20 cellular contexts compared by ENCODE assay signal in genomic region chr4:175035907-175036306, GRCh38.
DNase-seq lines count a peak whose midpoint lies in the region; ATAC-seq and TF ChIP-seq lines count a peak whose summit lies in the region.
"Had no signal": no experiment of that assay in that cellular context is flagged by ENCODE, and none has a peak within 500 bp of the region (broad histone marks: within the 10 kb centered on the region; RNA-seq: fewer than 3 reads in every experiment).

No MANE protein-coding gene starts in this region.

- no peaks in the 10 kb centered on the region for H3K4me1 Mint-ChIP-seq in type B pancreatic cell (ENCODE audit: unreplicated experiment)
- H3K4me1 Mint-ChIP-seq: immature natural killer cell, mesothelial cell of epicardium had no signal

- peaks cover 16% of the 10 kb centered on the region; the same call in 1 of the 2 replicates for H3K36me3 ChIP-seq in OCI-LY7 (ENCODE audit: insufficient read depth, low read length)
- H3K36me3 ChIP-seq: breast epithelium, gastrocnemius medialis, neutrophil, SJCRH30 had no signal

- no peaks in the 10 kb centered on the region for H4K20me1 ChIP-seq in OCI-LY7 (ENCODE audit: insufficient read depth, low read length)

- no peak overlapping the region for H3K4me3 Mint-ChIP-seq in type B pancreatic cell
- H3K4me3 Mint-ChIP-seq: activated CD8-positive, alpha-beta T cell treated with anti-CD3 and anti-CD28 coated beads, Interleukin-2, amount 10 ng/mL, durations not matched to agents 7 days and 5 days; effector memory CD8-positive, alpha-beta T cell; immature natural killer cell; mesothelial cell of epicardium had no signal

- no peak for TF ChIP-seq CTCF in OCI-LY7 (conservative IDR thresholded peaks at IDR 0.05; ENCODE audit: low read length)
- TF ChIP-seq CTCF in fibroblast of villous mesenchyme (IDR thresholded peaks at IDR 0.05; ENCODE audit: insufficient read depth, low read depth, low read length) = no peak
- TF ChIP-seq CTCF in type B pancreatic cell (conservative IDR thresholded peaks at IDR 0.05) = no peak

- peak overlapping the region; percentile 46; the same call in 1 of the 2 replicates for H2AFZ ChIP-seq in OCI-LY7 (ENCODE audit: low read length)

- no TSS peak for BruUV-seq in OCI-LY7 (replicated peaks; lab: Mats Ljungman, UMichigan)

- no peak overlapping the region for H3K4me2 ChIP-seq in OCI-LY7 (ENCODE audit: low read length)
- H3K4me2 ChIP-seq: smooth muscle cell had no signal

- intact Hi-C loops in OCI-LY7 (cut with micrococcal nuclease; ENCODE audit: unreplicated experiment) = no loop called here

- peaks cover 46% of the 10 kb centered on the region for H3K9me3 ChIP-seq in OCI-LY7 (ENCODE audit: low read length)
- H3K9me3 ChIP-seq: gastrocnemius medialis, neutrophil, SJCRH30 had no signal

- no peak overlapping the region for H3K27ac ChIP-seq in OCI-LY7 (ENCODE audit: low read depth, low read length, poor library complexity, severe bottlenecking)
- H3K27ac ChIP-seq: breast epithelium, gastrocnemius medialis, neutrophil, SJCRH30 had no signal

- H3K9me2 ChIP-seq in OCI-LY7 (ENCODE audit: insufficient read depth, low read length) = no peaks in the 10 kb centered on the region

- no peaks in the 10 kb centered on the region for H3K79me2 ChIP-seq in OCI-LY7 (ENCODE audit: insufficient read depth, low read depth, low read length)

- H3K4me1 ChIP-seq in OCI-LY7 (ENCODE audit: insufficient read depth, low read length, poor library complexity, severe bottlenecking) = peaks cover 4% of the 10 kb centered on the region
- H3K4me1 ChIP-seq: breast epithelium, gastrocnemius medialis, SJCRH30 had no signal

- CTCF ChIA-PET in OCI-LY7 (lab: Charles Lee; ENCODE audit: unreplicated experiment) = no interaction called here

- ATAC-seq in GM18519 (IDR thresholded peaks at IDR 0.05; ENCODE audit: low FRiP score, unreplicated experiment) = no peak
- ATAC-seq: activated CD8-positive, alpha-beta T cell treated with anti-CD3 and anti-CD28 coated beads, Interleukin-2, amount 10 ng/mL, durations not matched to agents 7 days and 5 days; effector memory CD8-positive, alpha-beta T cell; gastrocnemius medialis had no signal

- H3K9me3 Mint-ChIP-seq in type B pancreatic cell = no peaks in the 10 kb centered on the region
- H3K9me3 Mint-ChIP-seq: effector memory CD8-positive, alpha-beta T cell had no signal

- POLR2A ChIA-PET in OCI-LY7 (lab: Charles Lee) = interaction anchor here (0.7 to 1.4 kb wide), 3 partner anchors 9 to 114 kb away, joined by 3 read pairs; no protein-coding TSS in a partner anchor

- H3K27ac Mint-ChIP-seq in type B pancreatic cell = no peak overlapping the region
- H3K27ac Mint-ChIP-seq: activated CD8-positive, alpha-beta T cell treated with anti-CD3 and anti-CD28 coated beads, Interleukin-2, amount 10 ng/mL, durations not matched to agents 7 days and 5 days; activated T-helper 2 cell treated with anti-CD3 and anti-CD28 coated beads, Interferon-gamma antibody, Interleukin-2, Interleukin-4, amounts not matched to agents 10 μg/mL and 5 μg/mL and 100 μg/mL, durations not matched to agents 14 hours and 24 hours and 36 hours; effector memory CD8-positive, alpha-beta T cell; immature natural killer cell; mesothelial cell of epicardium had no signal

- DNase-seq in AG08396 (ENCODE audit: low spot score) (peak; percentile 1), H4 (ENCODE audit: low spot score) (peak; percentile 41), OCI-LY7 (ENCODE audit: low spot score) (no peak), fibroblast of villous mesenchyme (ENCODE audit: low read depth) (peak; percentile 72), NCI-H2171 treated with DMSO at 0.1 percent for 48 hours (lab: John Stamatoyannopoulos, UW) (no peak), type B pancreatic cell (ENCODE audit: extremely low spot score, unreplicated experiment) (no peak), NCI-H2081 treated with DMSO at 0.1 percent for 48 hours (lab: John Stamatoyannopoulos, UW) (no peak)
- DNase-seq: activated CD8-positive, alpha-beta T cell treated with anti-CD3 and anti-CD28 coated beads, Interleukin-2, amount 10 ng/mL, durations not matched to agents 7 days and 5 days; effector memory CD8-positive, alpha-beta T cell; gastrocnemius medialis; immature natural killer cell; Karpas-422; NCI-H187 treated with DMSO at 0.1 percent for 48 hours; SJCRH30 had no signal

- no peak overlapping the region for H3K4me3 ChIP-seq in OCI-LY7 (ENCODE audit: low read depth, low read length, poor library complexity, severe bottlenecking)
- no peak overlapping the region for H3K4me3 ChIP-seq in fibroblast of villous mesenchyme (ENCODE audit: low read depth, low read length)
- H3K4me3 ChIP-seq: breast epithelium, gastrocnemius medialis, SJCRH30, smooth muscle cell had no signal

- H3K36me3 Mint-ChIP-seq in type B pancreatic cell = no peaks in the 10 kb centered on the region
- H3K36me3 Mint-ChIP-seq: immature natural killer cell, mesothelial cell of epicardium had no signal

- no peaks in the 10 kb centered on the region for H3K27me3 Mint-ChIP-seq in type B pancreatic cell
- H3K27me3 Mint-ChIP-seq: effector memory CD8-positive, alpha-beta T cell had no signal

Comparison
In these comparisons a context has a peak if more than half of its experiments do, and no peak if none do; other contexts are left out.
1. DNase-seq: peak in AG08396 (single experiment), H4 (single experiment) and fibroblast of villous mesenchyme (single experiment); none in OCI-LY7 (single experiment), NCI-H2171 treated with DMSO at 0.1 percent for 48 hours (single experiment), type B pancreatic cell (single experiment) and NCI-H2081 treated with DMSO at 0.1 percent for 48 hours (single experiment).